Comparison of ENCODE assay signal across 9 cellular contexts in genomic region chr3:108127301-108127988, GRCh38. TPM values are rescaled to one million over a fixed set of nuclear protein-coding genes. Genes with fewer than 3 reads are reported as not detected.
DNase-seq lines count a peak whose midpoint lies in the region; ATAC-seq and TF ChIP-seq lines count a peak whose summit lies in the region.
"Had no signal": no experiment of that assay in that cellular context is flagged by ENCODE, and none has a peak within 500 bp of the region (broad histone marks: within the 10 kb centered on the region; RNA-seq: fewer than 3 reads in every experiment).

No MANE protein-coding gene starts in this region.

- H3K4me3 ChIP-seq in right atrium auricular region (no peak overlapping the region), mucosa of stomach (ENCODE audit: low read length) (peak overlapping the region; percentile 27)

- no peaks in the 10 kb centered on the region for H3K9me3 ChIP-seq in right atrium auricular region
- no peaks in the 10 kb centered on the region for H3K9me3 ChIP-seq in mucosa of stomach (ENCODE audit: control insufficient read depth, low read length)

- intact Hi-C loops in left ventricle myocardium superior (cut with micrococcal nuclease) = no loop called here

- peak; percentile 19 for ATAC-seq in left ventricle myocardium superior
- peak; percentile 30 to 42 for ATAC-seq in activated T-cell treated with anti-CD3 and anti-CD28 coated beads, Interleukin-2, amount 50 U/mL, for 72 hours (replicated peaks in 1 of 2)
- ATAC-seq in GM21360 (IDR thresholded peaks at IDR 0.05; ENCODE audit: unreplicated experiment) = no peak
- ATAC-seq in HG03521 (IDR thresholded peaks at IDR 0.05; ENCODE audit: unreplicated experiment) = no peak
- ATAC-seq in HG02642 (IDR thresholded peaks at IDR 0.05; ENCODE audit: poor library complexity, unreplicated experiment) = no peak
- ATAC-seq: Panc1 had no signal

- H3K36me3 Mint-ChIP-seq in activated T-cell treated with anti-CD3 and anti-CD28 coated beads, Interleukin-2, amount 50 U/mL, for 72 hours (ENCODE audit: insufficient read depth in 2 of 2) = peaks cover 23 to 35% of the 10 kb centered on the region in 2 donors

- peaks cover 3 to 4% of the 10 kb centered on the region in 2 donors for H3K9me3 Mint-ChIP-seq in activated T-cell treated with anti-CD3 and anti-CD28 coated beads, Interleukin-2, amount 50 U/mL, for 72 hours

- H3K36me3 ChIP-seq in right atrium auricular region (no peaks in the 10 kb centered on the region), mucosa of stomach (ENCODE audit: control insufficient read depth, insufficient read depth, low read length) (no peaks in the 10 kb centered on the region)

- peak overlapping the region; percentile 18 for H3K9ac ChIP-seq in mucosa of stomach (ENCODE audit: low read length)

- H3K27me3 ChIP-seq in right atrium auricular region (no peaks in the 10 kb centered on the region), mucosa of stomach (ENCODE audit: control insufficient read depth, insufficient read depth, low read length) (no peaks in the 10 kb centered on the region)

- peak overlapping the region; percentile 96 for H3K4me3 Mint-ChIP-seq in activated T-cell treated with anti-CD3 and anti-CD28 coated beads, Interleukin-2, amount 50 U/mL, for 72 hours

- H3K4me1 Mint-ChIP-seq in activated T-cell treated with anti-CD3 and anti-CD28 coated beads, Interleukin-2, amount 50 U/mL, for 72 hours (ENCODE audit: low read depth) = peaks cover 89% of the 10 kb centered on the region

- no peaks in the 10 kb centered on the region for H3K4me1 ChIP-seq in right atrium auricular region
- peaks cover 31% of the 10 kb centered on the region for H3K4me1 ChIP-seq in mucosa of stomach (ENCODE audit: control insufficient read depth, insufficient read depth, low read length)

- no peaks in the 10 kb centered on the region for H3K27me3 Mint-ChIP-seq in activated T-cell treated with anti-CD3 and anti-CD28 coated beads, Interleukin-2, amount 50 U/mL, for 72 hours (ENCODE audit: low read depth)

- peak overlapping the region; percentile 98 for H3K27ac Mint-ChIP-seq in activated T-cell treated with anti-CD3 and anti-CD28 coated beads, Interleukin-2, amount 50 U/mL, for 72 hours

- DNase-seq in left ventricle myocardium superior (no peak), right atrium auricular region (ENCODE audit: low spot score) (no peak), SIG-M5 (lab: John Stamatoyannopoulos, UW) (no peak)
- peak; percentile 52 to 59 for DNase-seq in activated T-cell treated with anti-CD3 and anti-CD28 coated beads, Interleukin-2, amount 50 U/mL, for 72 hours

- H3K27ac ChIP-seq in right atrium auricular region = no peak overlapping the region

- no peak for TF ChIP-seq CTCF in right atrium auricular region (IDR thresholded peaks at IDR 0.05)

RNA-seq across cellular contexts. Expression of gene CD47, which starts 36.6 kb away (rescaled TPM):
- total RNA-seq in left ventricle myocardium superior (37.7 TPM), right atrium auricular region (10 to 100 TPM; 52.1 to 92.2 TPM)
- total RNA-seq in activated T-cell treated with anti-CD3 and anti-CD28 coated beads, Interleukin-2, amount 50 U/mL, for 72 hours = 100 to 1,000 TPM; 139 to 153 TPM

Comparison
In these comparisons a context has a peak if more than half of its experiments do, and no peak if none do; other contexts are left out.
1. ATAC-seq: peak in left ventricle myocardium superior (single experiment) and activated T-cell treated with anti-CD3 and anti-CD28 coated beads, Interleukin-2, amount 50 U/mL, for 72 hours (2 of 2); none in GM21360 (single experiment), HG03521 (single experiment) and HG02642 (single experiment).
2. DNase-seq: peak in activated T-cell treated with anti-CD3 and anti-CD28 coated beads, Interleukin-2, amount 50 U/mL, for 72 hours (2 of 2); none in left ventricle myocardium superior (single experiment), right atrium auricular region (single experiment) and SIG-M5 (single experiment).